17 cellular contexts compared by ENCODE assay signal in the genomic region with DNA sequence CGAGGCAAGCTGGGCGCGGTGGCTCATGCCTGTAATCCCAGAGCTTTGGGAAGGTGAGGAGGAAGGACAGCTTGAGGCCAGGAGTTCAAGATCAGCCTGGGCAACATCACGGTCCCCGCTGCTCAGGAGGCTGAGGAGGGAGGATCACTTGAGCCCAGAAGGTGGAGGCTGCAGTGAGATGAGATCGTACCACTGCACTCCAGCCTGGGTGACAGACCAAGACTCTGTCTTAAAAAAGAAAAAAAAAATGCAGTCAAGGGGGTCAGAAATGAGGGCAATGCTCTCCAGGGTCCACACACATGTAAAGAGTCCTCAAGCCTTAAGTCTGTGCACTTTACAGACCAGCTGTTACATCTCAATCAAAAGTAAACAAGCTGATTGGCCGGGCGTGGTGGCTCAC.
"Had no signal": no experiment of that assay in that cellular context is flagged by ENCODE, and none has a peak within 500 bp of the region (broad histone marks: within the 10 kb centered on the region; RNA-seq: fewer than 3 reads in every experiment).

No MANE protein-coding gene starts in this region.

- ATAC-seq: activated CD8-positive, alpha-beta memory T cell treated with anti-CD3 and anti-CD28 coated beads, Interleukin-2, amount 10 ng/mL, durations not matched to agents 7 days and 5 days; left colon; stimulated activated naive CD8-positive, alpha-beta T cell treated with anti-CD3 and anti-CD28 coated beads, Interleukin-15, Interleukin-2, amounts not matched to agents 100 U/mL and 50 U/mL, for 24 hours had no signal

- H3K4me3 Mint-ChIP-seq: activated CD4-positive, alpha-beta T cell treated with anti-CD3 and anti-CD28 coated beads, Interleukin-2, amount 10 ng/mL, durations not matched to agents 24 days and 14 days; activated CD8-positive, alpha-beta memory T cell treated with anti-CD3 and anti-CD28 coated beads, Interleukin-2, amount 10 ng/mL, durations not matched to agents 7 days and 5 days; activated naive CD8-positive, alpha-beta T cell; activated T-helper 1 cell treated with anti-CD3 and anti-CD28 coated beads, Interleukin-12 subunit alpha, Interleukin-12 subunit beta, Interleukin-2, Interleukin-4 antibody, amounts not matched to agents 30 ng/mL and 10 ng/mL and 1 ng/mL, durations not matched to agents 14 hours and 24 hours and 36 hours; type B pancreatic cell had no signal

- H3K4me1 Mint-ChIP-seq: neural crest cell had no signal

- H3K27ac ChIP-seq: esophagus muscularis mucosa, ovary, SJSA1, suprapubic skin, VCaP had no signal

- H3K27ac Mint-ChIP-seq: activated CD4-positive, alpha-beta T cell treated with anti-CD3 and anti-CD28 coated beads, Interleukin-2, amount 10 ng/mL, durations not matched to agents 24 days and 14 days; activated CD8-positive, alpha-beta memory T cell treated with anti-CD3 and anti-CD28 coated beads, Interleukin-2, amount 10 ng/mL, durations not matched to agents 7 days and 5 days; activated T-helper 1 cell treated with anti-CD3 and anti-CD28 coated beads, Interleukin-12 subunit alpha, Interleukin-12 subunit beta, Interleukin-2, Interleukin-4 antibody, amounts not matched to agents 30 ng/mL and 10 ng/mL and 1 ng/mL, durations not matched to agents 14 hours and 24 hours and 36 hours; type B pancreatic cell had no signal

- H3K27me3 Mint-ChIP-seq: activated CD4-positive, alpha-beta T cell treated with anti-CD3 and anti-CD28 coated beads, Interleukin-2, amount 10 ng/mL, durations not matched to agents 24 days and 14 days; activated CD8-positive, alpha-beta memory T cell treated with anti-CD3 and anti-CD28 coated beads, Interleukin-2, amount 10 ng/mL, durations not matched to agents 7 days and 5 days; activated naive CD8-positive, alpha-beta T cell; type B pancreatic cell had no signal

- H3K9me3 Mint-ChIP-seq: activated CD4-positive, alpha-beta T cell treated with anti-CD3 and anti-CD28 coated beads, Interleukin-2, amount 10 ng/mL, durations not matched to agents 24 days and 14 days; activated T-helper 1 cell treated with anti-CD3 and anti-CD28 coated beads, Interleukin-12 subunit alpha, Interleukin-12 subunit beta, Interleukin-2, Interleukin-4 antibody, amounts not matched to agents 30 ng/mL and 10 ng/mL and 1 ng/mL, durations not matched to agents 14 hours and 24 hours and 36 hours; neural crest cell; type B pancreatic cell had no signal

- DNase-seq: activated CD4-positive, alpha-beta T cell treated with anti-CD3 and anti-CD28 coated beads, Interleukin-2, amount 10 ng/mL, durations not matched to agents 24 days and 14 days; activated CD8-positive, alpha-beta memory T cell treated with anti-CD3 and anti-CD28 coated beads, Interleukin-2, amount 10 ng/mL, durations not matched to agents 7 days and 5 days; amygdala; head of caudate nucleus; left colon; ovary; stimulated activated CD4-positive, alpha-beta T cell treated with anti-CD3 and anti-CD28 coated beads, Interleukin-2, amount 100 ng/mL, for 48 hours; stimulated activated naive CD8-positive, alpha-beta T cell treated with anti-CD3 and anti-CD28 coated beads, Interleukin-15, Interleukin-2, amounts not matched to agents 100 U/mL and 50 U/mL, for 24 hours; SW 1271 had no signal

- H3K36me3 Mint-ChIP-seq: activated naive CD8-positive, alpha-beta T cell; type B pancreatic cell had no signal
